In the genomic region with DNA sequence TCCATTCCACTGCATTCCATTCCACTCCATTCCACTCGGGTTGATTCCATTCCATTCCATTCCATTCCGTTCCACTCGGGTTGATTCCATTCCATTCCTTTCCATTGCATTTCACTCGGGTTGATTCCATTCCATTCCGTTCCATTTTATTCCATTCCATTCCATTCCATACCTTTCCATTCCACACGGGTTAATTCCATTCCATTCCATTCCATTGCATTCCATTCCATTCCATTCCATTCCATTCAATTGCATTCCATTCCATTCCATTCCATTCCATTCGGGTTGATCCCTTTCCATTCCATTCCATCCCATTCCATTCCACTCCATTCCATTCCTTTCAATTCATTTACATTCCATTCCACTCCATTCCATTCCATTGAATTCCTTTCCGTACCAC, we compare ENCODE assay signal across 8 cellular contexts.
DNase-seq lines count a peak whose midpoint lies in the region; ATAC-seq lines count a peak whose summit lies in the region.
"Not testable (repeated sequence)": the region's sequence is repeated elsewhere in the genome, so short reads cannot be mapped to it uniquely, and the experiment has no call there.

No MANE protein-coding gene starts in this region.

- not testable (repeated sequence) for H3K27ac ChIP-seq in BLaER1 treated with 17β-estradiol and CSF1 and Interleukin-3, amounts not matched to agents 10 nM and 100 nM

- ATAC-seq in GM19452 (IDR thresholded peaks at IDR 0.05; ENCODE audit: unreplicated experiment) = peak; percentile 38
- ATAC-seq in HG02798 (IDR thresholded peaks at IDR 0.05; ENCODE audit: poor library complexity, unreplicated experiment) = peak; percentile 46
- peak; percentile 38 for ATAC-seq in HG03521 (IDR thresholded peaks at IDR 0.05; ENCODE audit: unreplicated experiment)
- ATAC-seq in SK-N-SH treated with all-trans-retinoic acid at 6 μM for 48 hours = peak; percentile 68

- peak; percentile 85 for DNase-seq in fibroblast of gingiva (ENCODE audit: low read depth)
- peak; percentile 85 for DNase-seq in left kidney (ENCODE audit: low read depth, low spot score)
- peak; percentile 2 for DNase-seq in retina

- not testable (repeated sequence) for H3K4me2 ChIP-seq in BLaER1 treated with 17β-estradiol and CSF1 and Interleukin-3, amounts not matched to agents 10 nM and 100 nM

- H3K36me3 ChIP-seq in BLaER1 treated with 17β-estradiol and CSF1 and Interleukin-3, amounts not matched to agents 10 nM and 100 nM = not testable (repeated sequence)

- H3K9me3 ChIP-seq in BLaER1 treated with 17β-estradiol and CSF1 and Interleukin-3, amounts not matched to agents 10 nM and 100 nM (replicated peaks in 1 of 11) = peaks cover 79 to 89% (median 85%) of the 10 kb centered on the region in 11 experiments

- H3K27me3 ChIP-seq in BLaER1 treated with 17β-estradiol and CSF1 and Interleukin-3, amounts not matched to agents 10 nM and 100 nM = not testable (repeated sequence)

- H3K4me1 ChIP-seq in BLaER1 treated with 17β-estradiol and CSF1 and Interleukin-3, amounts not matched to agents 10 nM and 100 nM = not testable (repeated sequence)

- not testable (repeated sequence) for H3K9ac ChIP-seq in BLaER1 treated with 17β-estradiol and CSF1 and Interleukin-3, amounts not matched to agents 10 nM and 100 nM

- H4K20me1 ChIP-seq in BLaER1 treated with 17β-estradiol and CSF1 and Interleukin-3, amounts not matched to agents 10 nM and 100 nM = not testable (repeated sequence)

- H3K4me3 ChIP-seq in BLaER1 treated with 17β-estradiol and CSF1 and Interleukin-3, amounts not matched to agents 10 nM and 100 nM = peak overlapping the region in 6 of 10 experiments; percentile 0 to 42 (median 11); a peak in 7 of 20 replicates

Comparison
In these comparisons a context has a peak if more than half of its experiments do, and no peak if none do; other contexts are left out.
1. DNase-seq: peak in every context shown above with its lines; median percentile 85 in fibroblast of gingiva; 85 in left kidney; 2 in retina.